Comparison of ENCODE assay signal across 18 cellular contexts in genomic region chr21:21801921-21802320, GRCh38.
DNase-seq lines count a peak whose midpoint lies in the region; ATAC-seq and TF ChIP-seq lines count a peak whose summit lies in the region.
"Had no signal": no experiment of that assay in that cellular context is flagged by ENCODE, and none has a peak within 500 bp of the region (broad histone marks: within the 10 kb centered on the region; RNA-seq: fewer than 3 reads in every experiment).

No MANE protein-coding gene starts in this region.

- H3K4me2 ChIP-seq in SU-DHL-6 (ENCODE audit: low read depth, low read length, poor library complexity, severe bottlenecking), result no peak overlapping the region
- H3K4me2 ChIP-seq in neural cell (ENCODE audit: low read length), result no peak overlapping the region
- H3K4me2 ChIP-seq: BLaER1 treated with 17β-estradiol and CSF1 and Interleukin-3, amounts not matched to agents 10 nM and 100 nM had no signal

- DNase-seq in ELR (ENCODE audit: low read depth) (peak; percentile 1), gastrocnemius medialis (no peak)
- DNase-seq in activated CD4-positive, alpha-beta T cell treated with anti-CD3 and anti-CD28 coated beads for 36 hours, result no peak
- DNase-seq: Calu3; CD8-positive, alpha-beta T cell; DMS 273 treated with DMSO at 0.1 percent for 48 hours; DMS53; GDM1; GOT3; IMR-90 had no signal

- no peaks in the 10 kb centered on the region for H3K9me3 ChIP-seq in SU-DHL-6 (ENCODE audit: insufficient read depth, low read length)
- H3K9me3 ChIP-seq in neural cell (ENCODE audit: low read length), result no peaks in the 10 kb centered on the region
- no peaks in the 10 kb centered on the region for H3K9me3 ChIP-seq in gastrocnemius medialis
- H3K9me3 ChIP-seq: BLaER1 treated with 17β-estradiol and CSF1 and Interleukin-3, amounts not matched to agents 10 nM and 100 nM; HAP-1 had no signal

- no peak for TF ChIP-seq POLR2A in gastrocnemius medialis (IDR thresholded peaks at IDR 0.05)

- CTCF ChIA-PET in activated CD4-positive, alpha-beta T cell treated with anti-CD3 and anti-CD28 coated beads for 36 hours (lab: Charles Lee), result no interaction called here

- no peak overlapping the region for H3K27ac Mint-ChIP-seq in activated CD4-positive, alpha-beta T cell treated with anti-CD3 and anti-CD28 coated beads for 36 hours
- H3K27ac Mint-ChIP-seq: B cell; CD8-positive, alpha-beta T cell had no signal

- H4K20me1 ChIP-seq in SU-DHL-6 (ENCODE audit: low read depth, low read length) (no peaks in the 10 kb centered on the region), neural cell (ENCODE audit: insufficient read depth) (no peaks in the 10 kb centered on the region)
- H4K20me1 ChIP-seq: BLaER1 treated with 17β-estradiol and CSF1 and Interleukin-3, amounts not matched to agents 10 nM and 100 nM had no signal

- intact Hi-C loops in activated CD4-positive, alpha-beta T cell treated with anti-CD3 and anti-CD28 coated beads for 36 hours (cut with DNase I, micrococcal nuclease), result no loop called here
- intact Hi-C loops in gastrocnemius medialis (cut with DNase I; ENCODE audit: low total_unique reads), result no loop called here

- H3K27me3 Mint-ChIP-seq in activated CD4-positive, alpha-beta T cell treated with anti-CD3 and anti-CD28 coated beads for 36 hours, result no peaks in the 10 kb centered on the region
- H3K27me3 Mint-ChIP-seq: B cell had no signal

- no peaks in the 10 kb centered on the region for H3K79me2 ChIP-seq in SU-DHL-6 (ENCODE audit: insufficient read depth, low read length)
- no peaks in the 10 kb centered on the region for H3K79me2 ChIP-seq in neural cell (replicated peaks; ENCODE audit: insufficient read depth, low read length)

- ATAC-seq in activated CD4-positive, alpha-beta T cell treated with anti-CD3 and anti-CD28 coated beads for 36 hours, result no peak
- ATAC-seq in gastrocnemius medialis (no peak), HG03457 (IDR thresholded peaks at IDR 0.05; ENCODE audit: unreplicated experiment) (no peak)
- ATAC-seq: CD8-positive, alpha-beta T cell; K562 had no signal

- no peaks in the 10 kb centered on the region for H3K36me3 ChIP-seq in SU-DHL-6 (ENCODE audit: low read length)
- no peaks in the 10 kb centered on the region for H3K36me3 ChIP-seq in neural cell (ENCODE audit: insufficient read depth, low read length)
- no peaks in the 10 kb centered on the region for H3K36me3 ChIP-seq in gastrocnemius medialis
- H3K36me3 ChIP-seq: BLaER1 treated with 17β-estradiol and CSF1 and Interleukin-3, amounts not matched to agents 10 nM and 100 nM; HAP-1 had no signal

- H3K27ac ChIP-seq in SU-DHL-6 (ENCODE audit: low read depth, low read length) (no peak overlapping the region), neural cell (ENCODE audit: low read length) (peak overlapping the region; percentile 17), gastrocnemius medialis (no peak overlapping the region)
- H3K27ac ChIP-seq: BLaER1 treated with 17β-estradiol and CSF1 and Interleukin-3, amounts not matched to agents 10 nM and 100 nM; HL-60 had no signal

- H3K9me2 ChIP-seq in SU-DHL-6 (replicated peaks; ENCODE audit: insufficient read depth, low read length) (no peaks in the 10 kb centered on the region), neural cell (ENCODE audit: insufficient read depth, low read length) (no peaks in the 10 kb centered on the region)

- in situ Hi-C loops in gastrocnemius medialis (cut with MboI; ENCODE audit: low sequenced_read_pairs in 4 of 4), result no loop called here

- H3K4me1 Mint-ChIP-seq in activated CD4-positive, alpha-beta T cell treated with anti-CD3 and anti-CD28 coated beads for 36 hours, result no peaks in the 10 kb centered on the region
- H3K4me1 Mint-ChIP-seq: B cell had no signal

- no peak overlapping the region for H3K4me3 Mint-ChIP-seq in activated CD4-positive, alpha-beta T cell treated with anti-CD3 and anti-CD28 coated beads for 36 hours
- H3K4me3 Mint-ChIP-seq: B cell; CD8-positive, alpha-beta T cell had no signal

- H3K27me3 ChIP-seq in SU-DHL-6 (ENCODE audit: low read length), result no peaks in the 10 kb centered on the region
- H3K27me3 ChIP-seq in neural cell (ENCODE audit: insufficient read depth, low read depth, low read length), result no peaks in the 10 kb centered on the region
- no peaks in the 10 kb centered on the region for H3K27me3 ChIP-seq in gastrocnemius medialis
- H3K27me3 ChIP-seq: BLaER1 treated with 17β-estradiol and CSF1 and Interleukin-3, amounts not matched to agents 10 nM and 100 nM had no signal

- H3K4me1 ChIP-seq in gastrocnemius medialis, result no peaks in the 10 kb centered on the region
- H3K4me1 ChIP-seq: BLaER1 treated with 17β-estradiol and CSF1 and Interleukin-3, amounts not matched to agents 10 nM and 100 nM; HAP-1 had no signal

- POLR2A ChIA-PET in activated CD4-positive, alpha-beta T cell treated with anti-CD3 and anti-CD28 coated beads for 36 hours (lab: Charles Lee), result no interaction called here

- H3K9me3 Mint-ChIP-seq in activated CD4-positive, alpha-beta T cell treated with anti-CD3 and anti-CD28 coated beads for 36 hours (ENCODE audit: low read depth), result peaks cover 9% of the 10 kb centered on the region

- no peak for TF ChIP-seq EP300 in neural cell (conservative IDR thresholded peaks at IDR 0.05; ENCODE audit: poor library complexity, severe bottlenecking)

- H3K4me3 ChIP-seq in SU-DHL-6 (ENCODE audit: insufficient read depth, low read length, poor library complexity, severe bottlenecking) (no peak overlapping the region), neural cell (ENCODE audit: low read length) (no peak overlapping the region), gastrocnemius medialis (no peak overlapping the region)
- H3K4me3 ChIP-seq: BLaER1 treated with 17β-estradiol and CSF1 and Interleukin-3, amounts not matched to agents 10 nM and 100 nM; HAP-1; K562 had no signal

- H2AFZ ChIP-seq in SU-DHL-6 (ENCODE audit: low read depth, low read length, severe bottlenecking) (peak overlapping the region; percentile 59), neural cell (ENCODE audit: low read depth, low read length) (no peak overlapping the region)

- TF ChIP-seq RAD21 in neural cell (conservative IDR thresholded peaks at IDR 0.05), result no peak

- H3K9ac ChIP-seq in SU-DHL-6 (ENCODE audit: low read length), result no peak overlapping the region
- no peak overlapping the region for H3K9ac ChIP-seq in neural cell (ENCODE audit: low read length)
- H3K9ac ChIP-seq: BLaER1 treated with 17β-estradiol and CSF1 and Interleukin-3, amounts not matched to agents 10 nM and 100 nM had no signal

- H3K36me3 Mint-ChIP-seq in activated CD4-positive, alpha-beta T cell treated with anti-CD3 and anti-CD28 coated beads for 36 hours (ENCODE audit: low read depth), result no peaks in the 10 kb centered on the region
- H3K36me3 Mint-ChIP-seq: CD8-positive, alpha-beta T cell had no signal

- TF ChIP-seq CTCF in SU-DHL-6 (IDR thresholded peaks at IDR 0.05; ENCODE audit: insufficient read depth, low read length, poor library complexity, severe bottlenecking) (no peak), neural cell (IDR thresholded peaks at IDR 0.05; ENCODE audit: poor library complexity, severe bottlenecking) (no peak), gastrocnemius medialis (IDR thresholded peaks at IDR 0.05 in 4 of 5, conservative IDR thresholded peaks at IDR 0.05 in 1 of 5) (no peak)

- H3F3A ChIP-seq in SU-DHL-6 (ENCODE audit: insufficient read depth), result no peaks in the 10 kb centered on the region
- no peaks in the 10 kb centered on the region for H3F3A ChIP-seq in neural cell (ENCODE audit: insufficient read depth, low read length, poor library complexity, severe bottlenecking)

TF ChIP-seq in neural cell, 6 proteins besides CTCF, POLR2A, EP300 and RAD21:
- no peak for TF ChIP-seq MXI1 (conservative IDR thresholded peaks at IDR 0.05; ENCODE audit: poor library complexity, severe bottlenecking)
